In the genomic region with DNA sequence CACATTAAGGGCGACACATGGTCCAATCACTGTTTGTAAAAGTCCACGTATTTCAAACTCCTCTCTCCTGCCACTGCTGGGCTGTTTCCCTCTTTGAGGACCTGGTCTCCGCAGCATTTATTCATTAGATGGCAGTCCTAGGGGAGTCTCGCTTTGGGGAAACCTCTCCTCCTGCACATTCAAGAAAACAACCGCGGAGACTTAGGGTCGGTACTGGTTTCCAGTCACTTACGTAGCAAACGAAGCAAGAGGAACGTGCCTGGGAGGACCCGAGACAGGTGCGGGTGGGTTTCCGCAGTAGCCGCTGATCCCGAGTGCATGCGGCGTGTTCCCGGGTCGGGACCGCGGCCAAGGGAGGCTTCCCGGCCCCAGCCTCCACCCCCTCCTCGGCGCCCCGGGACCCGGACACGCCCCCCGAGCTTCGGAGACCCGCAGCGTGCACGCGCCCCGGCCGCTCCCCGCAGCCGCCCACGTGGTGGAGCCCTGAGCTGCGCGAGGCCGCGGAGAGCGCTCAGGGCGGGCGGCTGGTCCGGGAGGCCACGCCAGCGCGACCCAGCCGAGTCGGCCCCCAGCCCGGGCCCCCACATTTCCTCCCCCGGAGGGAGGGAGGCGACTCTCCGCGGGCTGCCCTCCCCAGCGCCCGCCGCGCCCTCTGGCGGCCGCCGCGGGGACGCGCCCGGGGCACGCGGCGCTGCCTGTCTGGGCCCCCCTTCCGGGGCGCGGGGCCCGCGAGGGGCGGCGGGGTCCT, we compare ENCODE assay signal across 8 cellular contexts.
DNase-seq lines count a peak whose midpoint lies in the region; ATAC-seq and TF ChIP-seq lines count a peak whose summit lies in the region.

No MANE protein-coding gene starts in this region.

- H3K27me3 ChIP-seq in muscle layer of colon (ENCODE audit: control insufficient read depth in 1 of 2, insufficient read depth in 2 of 2, low read length in 2 of 2), result no peaks in the 10 kb centered on the region

- ATAC-seq in GM18519 (IDR thresholded peaks at IDR 0.05; ENCODE audit: low FRiP score, unreplicated experiment), result peak; percentile 33
- peak; percentile 40 for ATAC-seq in HG03135 (IDR thresholded peaks at IDR 0.05; ENCODE audit: unreplicated experiment)

- no peaks in the 10 kb centered on the region for H3K9me3 Mint-ChIP-seq in stimulated activated naive CD8-positive, alpha-beta T cell treated with anti-CD3 and anti-CD28 coated beads, Interleukin-15, Interleukin-2, amounts not matched to agents 100 ng/mL and 50 ng/mL, for 24 hours

- peaks cover 7% of the 10 kb centered on the region for H3K4me1 ChIP-seq in muscle layer of colon (ENCODE audit: insufficient read depth, low read length)

- in situ Hi-C loops in ACHN (cut with HindIII; ENCODE audit: low pct_ligation_motif_present, low pct_unique_long_range_greater_than_20kb, low sequenced_read_pairs), result no loop called here

- no peaks in the 10 kb centered on the region for H3K9me3 ChIP-seq in muscle layer of colon (ENCODE audit: low read length)

- H3K9ac ChIP-seq in muscle layer of colon (ENCODE audit: low read length), result peak overlapping the region; percentile 57

- peaks cover 42% of the 10 kb centered on the region for H3K27me3 Mint-ChIP-seq in stimulated activated naive CD8-positive, alpha-beta T cell treated with anti-CD3 and anti-CD28 coated beads, Interleukin-15, Interleukin-2, amounts not matched to agents 100 ng/mL and 50 ng/mL, for 24 hours

- no peaks in the 10 kb centered on the region for H3K36me3 Mint-ChIP-seq in stimulated activated naive CD8-positive, alpha-beta T cell treated with anti-CD3 and anti-CD28 coated beads, Interleukin-15, Interleukin-2, amounts not matched to agents 100 ng/mL and 50 ng/mL, for 24 hours (ENCODE audit: low read depth)

- H3K36me3 ChIP-seq in muscle layer of colon (ENCODE audit: insufficient read depth, low read length), result no peaks in the 10 kb centered on the region

- H3K27ac ChIP-seq in muscle layer of colon (ENCODE audit: low read depth, low read length), result peak overlapping the region; percentile 80

- peak overlapping the region; percentile 79 for H3K4me3 Mint-ChIP-seq in stimulated activated naive CD8-positive, alpha-beta T cell treated with anti-CD3 and anti-CD28 coated beads, Interleukin-15, Interleukin-2, amounts not matched to agents 100 ng/mL and 50 ng/mL, for 24 hours

- H3K27ac Mint-ChIP-seq in stimulated activated naive CD8-positive, alpha-beta T cell treated with anti-CD3 and anti-CD28 coated beads, Interleukin-15, Interleukin-2, amounts not matched to agents 100 ng/mL and 50 ng/mL, for 24 hours, result peak overlapping the region; percentile 76

- peak overlapping the region; percentile 84 to 90 for H3K4me3 ChIP-seq in muscle layer of colon (ENCODE audit: low read depth in 1 of 2, low read length in 2 of 2)

- H3K4me1 Mint-ChIP-seq in stimulated activated naive CD8-positive, alpha-beta T cell treated with anti-CD3 and anti-CD28 coated beads, Interleukin-15, Interleukin-2, amounts not matched to agents 100 ng/mL and 50 ng/mL, for 24 hours (ENCODE audit: low read depth), result peaks cover 24% of the 10 kb centered on the region

- DNase-seq in ACHN (peak; percentile 84), NOMO-1 treated with dmso at 0.1 percent for 144 hours (lab: John Stamatoyannopoulos, UW; ENCODE audit: unreplicated experiment) (peak; percentile 15), activated T-cell treated with anti-CD3 and anti-CD28 coated beads for 48 hours (ENCODE audit: low read depth) (peak; percentile 68), erythroblast (lab: John Stamatoyannopoulos, UW) (peak; percentile 74 to 82)

- TF ChIP-seq POLR2A in erythroblast (IDR thresholded peaks at IDR 0.05; ENCODE audit: low read length), result no peak

Comparison
In these comparisons a context has a peak if more than half of its experiments do, and no peak if none do; other contexts are left out.
1. Peak in every context shown above with its lines: DNase-seq, ATAC-seq, H3K4me3 ChIP-seq and H3K27ac ChIP-seq.
2. DNase-seq: peak in every context shown above with its lines; median percentile 84 in ACHN; 78 in erythroblast; 68 in activated T-cell treated with anti-CD3 and anti-CD28 coated beads for 48 hours; 15 in NOMO-1 treated with dmso at 0.1 percent for 144 hours.